Comparison of ENCODE assay signal across 21 cellular contexts in genomic region chr6:128363424-128363823, GRCh38.
DNase-seq lines count a peak whose midpoint lies in the region; ATAC-seq and TF ChIP-seq lines count a peak whose summit lies in the region.
"Had no signal": no experiment of that assay in that cellular context is flagged by ENCODE, and none has a peak within 500 bp of the region (broad histone marks: within the 10 kb centered on the region; RNA-seq: fewer than 3 reads in every experiment).

No MANE protein-coding gene starts in this region.

- TF ChIP-seq EP300 in suprapubic skin (IDR thresholded peaks at IDR 0.05), result no peak

- no peak for ATAC-seq in T-cell (replicated peaks in 1 of 4)
- ATAC-seq: GM12878 had no signal

- no peaks in the 10 kb centered on the region for H3K9me3 ChIP-seq in Caco-2
- H3K9me3 ChIP-seq in suprapubic skin, result no peaks in the 10 kb centered on the region
- H3K9me3 ChIP-seq: Peyer's patch, SJCRH30 had no signal

- H3K9me3 Mint-ChIP-seq in Caco-2 (ENCODE audit: unreplicated experiment), result no peaks in the 10 kb centered on the region
- H3K9me3 Mint-ChIP-seq in chondrocyte (ENCODE audit: low read depth), result no peaks in the 10 kb centered on the region
- no peaks in the 10 kb centered on the region for H3K9me3 Mint-ChIP-seq in T-cell
- H3K9me3 Mint-ChIP-seq: HFFc6 had no signal

- H3K36me3 ChIP-seq in Caco-2 (ENCODE audit: control insufficient read depth, insufficient read depth, low read length) (no peaks in the 10 kb centered on the region), suprapubic skin (no peaks in the 10 kb centered on the region)
- H3K36me3 ChIP-seq: Peyer's patch, SJCRH30 had no signal

- H3K27me3 ChIP-seq in Caco-2 (replicated peaks; ENCODE audit: control insufficient read depth, insufficient read depth, low read length) (no peaks in the 10 kb centered on the region), suprapubic skin (no peaks in the 10 kb centered on the region)
- H3K27me3 ChIP-seq: Peyer's patch, SJCRH30 had no signal

- H3K27ac Mint-ChIP-seq in Caco-2 (ENCODE audit: unreplicated experiment) (peak overlapping the region; percentile 78), chondrocyte (ENCODE audit: unreplicated experiment) (peak overlapping the region; percentile 18), T-cell (no peak overlapping the region)
- H3K27ac Mint-ChIP-seq: CD14-positive monocyte, HFFc6 had no signal

- BruUV-seq in Caco-2 (replicated peaks; lab: Mats Ljungman, UMichigan), result no TSS peak

- H3K4me1 ChIP-seq in Caco-2 (peaks cover 59% of the 10 kb centered on the region), suprapubic skin (peaks cover 6% of the 10 kb centered on the region)
- H3K4me1 ChIP-seq: SJCRH30 had no signal

- intact Hi-C loops in Caco-2 (cut with micrococcal nuclease; ENCODE audit: unreplicated experiment), result no loop called here

- H3K27ac ChIP-seq in suprapubic skin, result no peak overlapping the region
- H3K27ac ChIP-seq: KMS-11, Peyer's patch, SJCRH30 had no signal

- POLR2A ChIA-PET in Caco-2 (lab: Charles Lee), result no interaction called here
- POLR2A ChIA-PET in T-cell (lab: Charles Lee), result no interaction called here

- H3K4me3 ChIP-seq in Caco-2 (ENCODE audit: low read depth, low read length) (no peak overlapping the region), suprapubic skin (no peak overlapping the region)
- H3K4me3 ChIP-seq: GM12878, Peyer's patch, SJCRH30 had no signal

- H3K36me3 Mint-ChIP-seq in Caco-2 (ENCODE audit: insufficient read depth, unreplicated experiment) (peaks cover under 1% of the 10 kb centered on the region), chondrocyte (ENCODE audit: low read depth) (no peaks in the 10 kb centered on the region), T-cell (no peaks in the 10 kb centered on the region)
- H3K36me3 Mint-ChIP-seq: CD14-positive monocyte had no signal

- H3K4me3 Mint-ChIP-seq in Caco-2 (ENCODE audit: unreplicated experiment), result no peak overlapping the region
- no peak overlapping the region for H3K4me3 Mint-ChIP-seq in chondrocyte (ENCODE audit: unreplicated experiment)
- H3K4me3 Mint-ChIP-seq in T-cell, result no peak overlapping the region
- H3K4me3 Mint-ChIP-seq: CD14-positive monocyte, HFFc6 had no signal

- peaks cover 44% of the 10 kb centered on the region for H3K4me1 Mint-ChIP-seq in Caco-2 (ENCODE audit: low read depth, unreplicated experiment)
- peaks cover 17% of the 10 kb centered on the region for H3K4me1 Mint-ChIP-seq in chondrocyte (ENCODE audit: low read depth)
- H3K4me1 Mint-ChIP-seq in T-cell, result no peaks in the 10 kb centered on the region
- H3K4me1 Mint-ChIP-seq: CD14-positive monocyte had no signal

- no peak for DNase-seq in Caco-2
- peak; percentile 42 for DNase-seq in M059J (ENCODE audit: low read depth)
- no peak for DNase-seq in chondrocyte (ENCODE audit: low spot score)
- peak; percentile 85 for DNase-seq in left kidney (ENCODE audit: low read depth, low spot score)
- no peak for DNase-seq in foreskin melanocyte
- DNase-seq in DMS153 treated with DMSO at 0.1 percent for 48 hours (lab: John Stamatoyannopoulos, UW; ENCODE audit: unreplicated experiment), result no peak
- no peak for DNase-seq in T-cell
- DNase-seq in suprapubic skin (ENCODE audit: low spot score in 2 of 2), result no peak
- DNase-seq: DND-41, HFFc6, MV-4-11, NCI-H1105 treated with DMSO at 0.1 percent for 48 hours, NCI-H2029 treated with DMSO at 0.1 percent for 48 hours, NCI-H345, NCI-H524, NCI-H82, Peyer's patch, SJCRH30 had no signal

- H3K27me3 Mint-ChIP-seq in Caco-2 (ENCODE audit: insufficient read depth, unreplicated experiment) (no peaks in the 10 kb centered on the region), chondrocyte (ENCODE audit: low read depth) (no peaks in the 10 kb centered on the region), T-cell (no peaks in the 10 kb centered on the region)

- no peak for TF ChIP-seq CTCF in Caco-2 (IDR thresholded peaks at IDR 0.05; ENCODE audit: insufficient read depth in 1 of 2, low read depth in 1 of 2, low read length in 1 of 2, severe bottlenecking in 1 of 2, unreplicated experiment in 1 of 2)
- no peak for TF ChIP-seq CTCF in chondrocyte (IDR thresholded peaks at IDR 0.05)
- TF ChIP-seq CTCF in suprapubic skin (IDR thresholded peaks at IDR 0.05), result no peak

- no peak for TF ChIP-seq POLR2A in suprapubic skin (IDR thresholded peaks at IDR 0.05)

- CTCF ChIA-PET in Caco-2 (lab: Charles Lee) (no interaction called here), T-cell (lab: Charles Lee) (no interaction called here)

Comparison
In these comparisons a context has a peak if more than half of its experiments do, and no peak if none do; other contexts are left out.
1. DNase-seq: peak in M059J (single experiment) and left kidney (single experiment); none in Caco-2 (0 of 2), chondrocyte (single experiment), foreskin melanocyte (single experiment), DMS153 treated with DMSO at 0.1 percent for 48 hours (single experiment), T-cell (0 of 34) and suprapubic skin (0 of 2).
2. H3K27ac Mint-ChIP-seq: peak in Caco-2 (single experiment) and chondrocyte (single experiment); none in T-cell (0 of 2).